9 cellular contexts compared by ENCODE assay signal in the genomic region with DNA sequence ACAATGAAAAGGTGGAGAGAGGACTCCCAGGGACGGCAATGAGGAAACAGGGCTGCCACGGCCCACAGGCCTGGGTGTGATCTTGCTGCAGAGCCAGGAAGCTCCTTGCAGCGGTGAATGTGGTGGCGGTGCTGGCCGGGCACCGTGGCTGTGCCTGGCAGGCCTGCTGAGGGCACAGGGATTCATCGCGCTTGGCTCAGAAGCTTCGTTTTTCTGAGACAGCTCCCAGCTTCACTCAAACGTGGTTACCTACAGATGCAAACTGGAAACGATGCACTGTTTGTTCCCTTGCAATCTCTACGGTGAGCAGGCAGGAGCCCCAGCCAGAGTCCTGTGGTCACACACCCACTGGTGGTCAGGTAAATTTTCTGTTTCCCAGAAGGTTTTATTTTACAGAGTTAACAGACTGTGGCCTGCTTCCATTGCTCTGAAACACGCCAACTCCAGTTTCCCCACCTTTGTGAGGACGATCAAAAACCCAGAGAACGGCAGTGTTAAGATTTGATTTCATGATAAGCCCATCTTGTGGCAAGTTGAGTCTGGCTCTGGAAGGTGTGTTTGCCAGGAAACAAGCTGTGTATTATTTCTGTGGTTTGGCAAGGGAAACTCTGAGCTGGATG.
A peak's percentile ranks its signal among the peaks of the same experiment; 100 is the strongest.
DNase-seq lines count a peak whose midpoint lies in the region; ATAC-seq and TF ChIP-seq lines count a peak whose summit lies in the region.
"Had no signal": no experiment of that assay in that cellular context is flagged by ENCODE, and none has a peak within 500 bp of the region (broad histone marks: within the 10 kb centered on the region; RNA-seq: fewer than 3 reads in every experiment).

No MANE protein-coding gene starts in this region.

- H2AFZ ChIP-seq in DND-41 (ENCODE audit: low read depth, low read length) = peak overlapping the region; percentile 45; the same call in 1 of the 2 replicates

- no peak overlapping the region for H3K4me3 Mint-ChIP-seq in nephron progenitor cell

- peaks cover 17% of the 10 kb centered on the region for H3K27me3 Mint-ChIP-seq in nephron progenitor cell (ENCODE audit: low read depth, poor library complexity)

- no peak overlapping the region for H3K4me3 ChIP-seq in DND-41 (ENCODE audit: low read depth in 1 of 2, low read length in 2 of 2)

- DNase-seq in DND-41 = peak; percentile 24
- peak; percentile 12 for DNase-seq in MV-4-11 (lab: John Stamatoyannopoulos, UW)
- DNase-seq in astrocyte of the hippocampus (ENCODE audit: low read depth, low spot score) = peak; percentile 78
- no peak for DNase-seq in nephron progenitor cell
- no peak for DNase-seq in stimulated activated naive CD4-positive, alpha-beta T cell treated with Interleukin-2 at 50 U/mL for 16 hours (lab: John Stamatoyannopoulos, UW)
- no peak for DNase-seq in AG08396 (ENCODE audit: low spot score)
- DNase-seq: NK-92 treated with Interleukin-12 subunit alpha and Interleukin-12 subunit beta, amount 100 ng/mL, for 24 hours had no signal

- no peaks in the 10 kb centered on the region for H3K27me3 ChIP-seq in DND-41 (ENCODE audit: insufficient read depth, low read length, poor library complexity)

- no peaks in the 10 kb centered on the region for H3K9me3 ChIP-seq in DND-41 (ENCODE audit: insufficient read depth, low read length, severe bottlenecking)

- H3K4me1 Mint-ChIP-seq in nephron progenitor cell = peaks cover 9% of the 10 kb centered on the region

- no peak overlapping the region for H3K27ac ChIP-seq in DND-41 (ENCODE audit: low read length)

- no peaks in the 10 kb centered on the region for H3K36me3 ChIP-seq in DND-41 (ENCODE audit: insufficient read depth, low read length)

- H3K27ac Mint-ChIP-seq in nephron progenitor cell = peak overlapping the region; percentile 73

- H3K4me1 ChIP-seq in DND-41 (ENCODE audit: insufficient read depth, low read length) = peaks cover 12% of the 10 kb centered on the region

- H3K36me3 Mint-ChIP-seq in nephron progenitor cell (ENCODE audit: low read depth) = no peaks in the 10 kb centered on the region

- TF ChIP-seq CTCF in DND-41 (IDR thresholded peaks at IDR 0.05; ENCODE audit: borderline replicate concordance, extremely low read depth, low read length, poor library complexity, severe bottlenecking) (no peak), nephron progenitor cell (IDR thresholded peaks at IDR 0.05) (no peak)

- no peak overlapping the region for H3K9ac ChIP-seq in DND-41 (ENCODE audit: low read depth, low read length)

- peaks cover 2% of the 10 kb centered on the region for H3K9me3 Mint-ChIP-seq in nephron progenitor cell

- peaks cover 3% of the 10 kb centered on the region; the same call in 1 of the 2 replicates for H4K20me1 ChIP-seq in DND-41 (ENCODE audit: insufficient read depth, low read length)

- H3K4me2 ChIP-seq in DND-41 (ENCODE audit: insufficient read depth, low read length) = no peak overlapping the region

- no peaks in the 10 kb centered on the region for H3K79me2 ChIP-seq in DND-41 (ENCODE audit: insufficient read depth, low read length)

- peak; percentile 70 for ATAC-seq in DND-41 (ENCODE audit: insufficient read depth, low read depth)
- no peak for ATAC-seq in HG02970 (IDR thresholded peaks at IDR 0.05; ENCODE audit: low FRiP score, unreplicated experiment)
- no peak for ATAC-seq in HG02571 (IDR thresholded peaks at IDR 0.05; ENCODE audit: unreplicated experiment)

Comparison
In these comparisons a context has a peak if more than half of its experiments do, and no peak if none do; other contexts are left out.
1. DNase-seq: peak in DND-41 (single experiment), MV-4-11 (single experiment) and astrocyte of the hippocampus (single experiment); none in nephron progenitor cell (single experiment), stimulated activated naive CD4-positive, alpha-beta T cell treated with Interleukin-2 at 50 U/mL for 16 hours (single experiment) and AG08396 (single experiment).